In the genomic region with DNA sequence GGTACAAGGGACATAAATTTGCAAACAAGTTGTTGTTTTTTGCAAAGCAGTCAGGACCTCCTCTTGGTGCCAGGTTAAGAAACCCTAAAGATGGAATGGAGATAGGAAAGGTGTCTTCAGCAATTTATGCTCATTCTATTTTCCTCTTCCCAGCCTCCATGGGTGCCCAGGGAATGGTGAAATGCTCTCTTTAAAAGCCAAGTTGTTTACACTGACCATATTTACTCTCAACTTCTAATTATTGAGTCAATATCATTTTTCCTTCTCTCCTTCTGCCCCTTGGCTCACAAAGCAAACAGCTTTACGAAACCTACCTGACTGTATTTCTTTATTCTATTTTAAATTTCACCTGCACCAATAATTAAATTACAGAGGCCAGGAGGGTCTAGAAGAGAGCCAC, we compare ENCODE assay signal across 17 cellular contexts.
DNase-seq lines count a peak whose midpoint lies in the region; ATAC-seq and TF ChIP-seq lines count a peak whose summit lies in the region.
"Had no signal": no experiment of that assay in that cellular context is flagged by ENCODE, and none has a peak within 500 bp of the region (broad histone marks: within the 10 kb centered on the region; RNA-seq: fewer than 3 reads in every experiment).

No MANE protein-coding gene starts in this region.

- no peak overlapping the region for H3K4me3 ChIP-seq in suprapubic skin
- H3K4me3 ChIP-seq: BLaER1 had no signal

- no peaks in the 10 kb centered on the region for H3K36me3 ChIP-seq in suprapubic skin
- H3K36me3 ChIP-seq: BLaER1 had no signal

- peaks cover 49% of the 10 kb centered on the region for H3K4me1 ChIP-seq in suprapubic skin
- H3K4me1 ChIP-seq: BLaER1 had no signal

- no peak for TF ChIP-seq EP300 in suprapubic skin (IDR thresholded peaks at IDR 0.05)

- H3K27me3 ChIP-seq in suprapubic skin = no peaks in the 10 kb centered on the region
- H3K27me3 ChIP-seq: BLaER1 had no signal

- WGBS in suprapubic skin = 86% methylated on average over 1 of the region's 1 CpG

- TF ChIP-seq CTCF in VCaP (conservative IDR thresholded peaks at IDR 0.05) (no peak), suprapubic skin (IDR thresholded peaks at IDR 0.05) (no peak)

- DNase-seq in DMS53 (lab: John Stamatoyannopoulos, UW) = peak; percentile 30
- DNase-seq in DMS53 treated with DMSO at 0.1 percent for 48 hours (lab: John Stamatoyannopoulos, UW; ENCODE audit: unreplicated experiment) = no peak
- peak; percentile 21 for DNase-seq in NCI-H748 (lab: John Stamatoyannopoulos, UW; ENCODE audit: unreplicated experiment)
- DNase-seq in suprapubic skin (ENCODE audit: low spot score in 2 of 2) = no peak
- DNase-seq in OCI-M1 (lab: John Stamatoyannopoulos, UW) = no peak
- DNase-seq: 8988T; AML-193; CD4-positive, CD25-positive, alpha-beta regulatory T cell; DMS79 treated with DMSO at 0.1 percent for 48 hours; EL; HCEC 1CT; HFFc6 had no signal

- ATAC-seq in HG03378 (IDR thresholded peaks at IDR 0.05; ENCODE audit: unreplicated experiment) = no peak
- ATAC-seq in GM21786 (IDR thresholded peaks at IDR 0.05; ENCODE audit: unreplicated experiment) = no peak

- no peaks in the 10 kb centered on the region for H3K9me3 ChIP-seq in suprapubic skin

- TF ChIP-seq POLR2A in suprapubic skin (IDR thresholded peaks at IDR 0.05) = no peak

- H3K27ac ChIP-seq in VCaP = peak overlapping the region; percentile 92
- peak overlapping the region; percentile 66 for H3K27ac ChIP-seq in suprapubic skin
- H3K27ac ChIP-seq: BLaER1, HL-60 had no signal

Comparison
In these comparisons a context has a peak if more than half of its experiments do, and no peak if none do; other contexts are left out.
1. DNase-seq: peak in DMS53 (single experiment) and NCI-H748 (single experiment); none in DMS53 treated with DMSO at 0.1 percent for 48 hours (single experiment), suprapubic skin (0 of 2) and OCI-M1 (single experiment).